In the genomic region with DNA sequence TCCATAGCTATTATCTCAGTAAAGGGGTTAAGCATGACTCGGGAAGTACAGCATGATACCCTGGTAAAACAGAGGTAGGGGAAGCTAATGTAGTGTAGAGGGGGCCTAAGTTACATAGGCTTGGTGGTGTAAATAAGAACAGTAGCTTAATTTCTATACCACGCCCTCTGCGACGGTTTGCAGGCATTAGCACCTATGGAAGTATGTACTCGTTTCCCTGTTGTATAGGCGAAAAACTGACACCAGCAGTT, we compare ENCODE assay signal across 1 cellular context.
TF ChIP-seq lines count a peak whose summit lies in the region.

No MANE protein-coding gene starts in this region.

TF ChIP-seq in GM23338, 12 proteins besides CTCF, POLR2A, EP300 and RAD21 (continued from another document):
- TF ChIP-seq, protein P1, sequence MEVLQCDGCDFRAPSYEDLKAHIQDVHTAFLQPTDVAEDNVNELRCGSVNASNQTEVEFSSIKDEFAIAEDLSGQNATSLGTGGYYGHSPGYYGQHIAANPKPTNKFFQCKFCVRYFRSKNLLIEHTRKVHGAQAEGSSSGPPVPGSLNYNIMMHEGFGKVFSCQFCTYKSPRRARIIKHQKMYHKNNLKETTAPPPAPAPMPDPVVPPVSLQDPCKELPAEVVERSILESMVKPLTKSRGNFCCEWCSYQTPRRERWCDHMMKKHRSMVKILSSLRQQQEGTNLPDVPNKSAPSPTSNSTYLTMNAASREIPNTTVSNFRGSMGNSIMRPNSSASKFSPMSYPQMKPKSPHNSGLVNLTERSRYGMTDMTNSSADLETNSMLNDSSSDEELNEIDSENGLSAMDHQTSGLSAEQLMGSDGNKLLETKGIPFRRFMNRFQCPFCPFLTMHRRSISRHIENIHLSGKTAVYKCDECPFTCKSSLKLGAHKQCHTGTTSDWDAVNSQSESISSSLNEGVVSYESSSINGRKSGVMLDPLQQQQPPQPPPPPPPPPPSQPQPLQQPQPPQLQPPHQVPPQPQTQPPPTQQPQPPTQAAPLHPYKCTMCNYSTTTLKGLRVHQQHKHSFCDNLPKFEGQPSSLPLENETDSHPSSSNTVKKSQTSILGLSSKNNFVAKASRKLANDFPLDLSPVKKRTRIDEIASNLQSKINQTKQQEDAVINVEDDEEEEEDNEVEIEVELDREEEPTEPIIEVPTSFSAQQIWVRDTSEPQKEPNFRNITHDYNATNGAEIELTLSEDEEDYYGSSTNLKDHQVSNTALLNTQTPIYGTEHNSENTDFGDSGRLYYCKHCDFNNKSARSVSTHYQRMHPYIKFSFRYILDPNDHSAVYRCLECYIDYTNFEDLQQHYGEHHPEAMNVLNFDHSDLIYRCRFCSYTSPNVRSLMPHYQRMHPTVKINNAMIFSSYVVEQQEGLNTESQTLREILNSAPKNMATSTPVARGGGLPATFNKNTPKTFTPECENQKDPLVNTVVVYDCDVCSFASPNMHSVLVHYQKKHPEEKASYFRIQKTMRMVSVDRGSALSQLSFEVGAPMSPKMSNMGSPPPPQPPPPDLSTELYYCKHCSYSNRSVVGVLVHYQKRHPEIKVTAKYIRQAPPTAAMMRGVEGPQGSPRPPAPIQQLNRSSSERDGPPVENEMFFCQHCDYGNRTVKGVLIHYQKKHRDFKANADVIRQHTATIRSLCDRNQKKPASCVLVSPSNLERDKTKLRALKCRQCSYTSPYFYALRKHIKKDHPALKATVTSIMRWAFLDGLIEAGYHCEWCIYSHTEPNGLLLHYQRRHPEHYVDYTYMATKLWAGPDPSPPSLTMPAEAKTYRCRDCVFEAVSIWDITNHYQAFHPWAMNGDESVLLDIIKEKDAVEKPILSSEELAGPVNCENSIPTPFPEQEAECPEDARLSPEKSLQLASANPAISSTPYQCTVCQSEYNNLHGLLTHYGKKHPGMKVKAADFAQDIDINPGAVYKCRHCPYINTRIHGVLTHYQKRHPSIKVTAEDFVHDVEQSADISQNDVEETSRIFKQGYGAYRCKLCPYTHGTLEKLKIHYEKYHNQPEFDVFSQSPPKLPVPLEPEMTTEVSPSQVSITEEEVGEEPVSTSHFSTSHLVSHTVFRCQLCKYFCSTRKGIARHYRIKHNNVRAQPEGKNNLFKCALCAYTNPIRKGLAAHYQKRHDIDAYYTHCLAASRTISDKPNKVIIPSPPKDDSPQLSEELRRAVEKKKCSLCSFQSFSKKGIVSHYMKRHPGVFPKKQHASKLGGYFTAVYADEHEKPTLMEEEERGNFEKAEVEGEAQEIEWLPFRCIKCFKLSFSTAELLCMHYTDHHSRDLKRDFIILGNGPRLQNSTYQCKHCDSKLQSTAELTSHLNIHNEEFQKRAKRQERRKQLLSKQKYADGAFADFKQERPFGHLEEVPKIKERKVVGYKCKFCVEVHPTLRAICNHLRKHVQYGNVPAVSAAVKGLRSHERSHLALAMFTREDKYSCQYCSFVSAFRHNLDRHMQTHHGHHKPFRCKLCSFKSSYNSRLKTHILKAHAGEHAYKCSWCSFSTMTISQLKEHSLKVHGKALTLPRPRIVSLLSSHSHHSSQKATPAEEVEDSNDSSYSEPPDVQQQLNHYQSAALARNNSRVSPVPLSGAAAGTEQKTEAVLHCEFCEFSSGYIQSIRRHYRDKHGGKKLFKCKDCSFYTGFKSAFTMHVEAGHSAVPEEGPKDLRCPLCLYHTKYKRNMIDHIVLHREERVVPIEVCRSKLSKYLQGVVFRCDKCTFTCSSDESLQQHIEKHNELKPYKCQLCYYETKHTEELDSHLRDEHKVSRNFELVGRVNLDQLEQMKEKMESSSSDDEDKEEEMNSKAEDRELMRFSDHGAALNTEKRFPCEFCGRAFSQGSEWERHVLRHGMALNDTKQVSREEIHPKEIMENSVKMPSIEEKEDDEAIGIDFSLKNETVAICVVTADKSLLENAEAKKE (CRISPR knock-in tag; IDR thresholded peaks at IDR 0.05), result no peak
- TF ChIP-seq CREB1 (CRISPR knock-in tag; IDR thresholded peaks at IDR 0.05; ENCODE audit: low read depth) (no peak), STAT1 (IDR thresholded peaks at IDR 0.05; ENCODE audit: unreplicated experiment) (no peak), NANOG (IDR thresholded peaks at IDR 0.05; ENCODE audit: borderline replicate concordance) (no peak), EZH2phosphoT487 (IDR thresholded peaks at IDR 0.05; ENCODE audit: unreplicated experiment) (no peak), JUNB (IDR thresholded peaks at IDR 0.05; ENCODE audit: unreplicated experiment) (no peak), POLR2AphosphoS5 (IDR thresholded peaks at IDR 0.05; ENCODE audit: low read depth) (no peak)
- TF ChIP-seq, protein P2, sequence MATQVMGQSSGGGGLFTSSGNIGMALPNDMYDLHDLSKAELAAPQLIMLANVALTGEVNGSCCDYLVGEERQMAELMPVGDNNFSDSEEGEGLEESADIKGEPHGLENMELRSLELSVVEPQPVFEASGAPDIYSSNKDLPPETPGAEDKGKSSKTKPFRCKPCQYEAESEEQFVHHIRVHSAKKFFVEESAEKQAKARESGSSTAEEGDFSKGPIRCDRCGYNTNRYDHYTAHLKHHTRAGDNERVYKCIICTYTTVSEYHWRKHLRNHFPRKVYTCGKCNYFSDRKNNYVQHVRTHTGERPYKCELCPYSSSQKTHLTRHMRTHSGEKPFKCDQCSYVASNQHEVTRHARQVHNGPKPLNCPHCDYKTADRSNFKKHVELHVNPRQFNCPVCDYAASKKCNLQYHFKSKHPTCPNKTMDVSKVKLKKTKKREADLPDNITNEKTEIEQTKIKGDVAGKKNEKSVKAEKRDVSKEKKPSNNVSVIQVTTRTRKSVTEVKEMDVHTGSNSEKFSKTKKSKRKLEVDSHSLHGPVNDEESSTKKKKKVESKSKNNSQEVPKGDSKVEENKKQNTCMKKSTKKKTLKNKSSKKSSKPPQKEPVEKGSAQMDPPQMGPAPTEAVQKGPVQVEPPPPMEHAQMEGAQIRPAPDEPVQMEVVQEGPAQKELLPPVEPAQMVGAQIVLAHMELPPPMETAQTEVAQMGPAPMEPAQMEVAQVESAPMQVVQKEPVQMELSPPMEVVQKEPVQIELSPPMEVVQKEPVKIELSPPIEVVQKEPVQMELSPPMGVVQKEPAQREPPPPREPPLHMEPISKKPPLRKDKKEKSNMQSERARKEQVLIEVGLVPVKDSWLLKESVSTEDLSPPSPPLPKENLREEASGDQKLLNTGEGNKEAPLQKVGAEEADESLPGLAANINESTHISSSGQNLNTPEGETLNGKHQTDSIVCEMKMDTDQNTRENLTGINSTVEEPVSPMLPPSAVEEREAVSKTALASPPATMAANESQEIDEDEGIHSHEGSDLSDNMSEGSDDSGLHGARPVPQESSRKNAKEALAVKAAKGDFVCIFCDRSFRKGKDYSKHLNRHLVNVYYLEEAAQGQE (IDR thresholded peaks at IDR 0.05; ENCODE audit: unreplicated experiment), result no peak
